In genomic region chr15:92917606-92918407, GRCh38 we compare ENCODE assay signal across 8 cellular contexts. TPM values are rescaled to one million over a fixed set of nuclear protein-coding genes. Genes with fewer than 3 reads are reported as not detected.
DNase-seq lines count a peak whose midpoint lies in the region; ATAC-seq and TF ChIP-seq lines count a peak whose summit lies in the region.

No MANE protein-coding gene starts in this region.

- H3K36me3 ChIP-seq in CD4-positive, CD25-positive, alpha-beta regulatory T cell (ENCODE audit: control insufficient read depth, insufficient read depth, low read length): peaks cover 14% of the 10 kb centered on the region
- H3K36me3 ChIP-seq in HAP-1 (replicated peaks) (peaks cover 22% of the 10 kb centered on the region), psoas muscle (ENCODE audit: insufficient read depth in 1 of 2, low read depth in 1 of 2) (no peaks in the 10 kb centered on the region)

- ATAC-seq in CD4-positive, CD25-positive, alpha-beta regulatory T cell (ENCODE audit: low read depth in 2 of 2): peak; percentile 57
- ATAC-seq in T-helper 17 cell: peak; percentile 35
- ATAC-seq in left ventricle myocardium superior: peak; percentile 58
- ATAC-seq in psoas muscle: peak; percentile 46 to 62 (median 54)

- no peaks in the 10 kb centered on the region for H3K27me3 Mint-ChIP-seq in CD4-positive, CD25-positive, alpha-beta regulatory T cell
- H3K27me3 Mint-ChIP-seq in T-helper 17 cell: no peaks in the 10 kb centered on the region

- peak; percentile 81 to 97 (median 90) for DNase-seq in CD4-positive, CD25-positive, alpha-beta regulatory T cell
- DNase-seq in HAP-1 (ENCODE audit: low spot score in 2 of 2) (peak; percentile 88 to 96), NCI-H1694 treated with DMSO at 0.1 percent for 48 hours (lab: John Stamatoyannopoulos, UW) (peak; percentile 85), T-helper 17 cell (peak; percentile 68 to 88 (median 78)), anterior cingulate cortex (lab: John Stamatoyannopoulos, UW) (peak in 57 of 58 donors; percentile 11 to 94 (median 78)), left ventricle myocardium superior (peak; percentile 92), psoas muscle (peak; percentile 92 to 94), ureter (ENCODE audit: low spot score) (peak; percentile 97)

- peak overlapping the region; percentile 94 for H3K27ac ChIP-seq in CD4-positive, CD25-positive, alpha-beta regulatory T cell (ENCODE audit: insufficient read depth, low read length, poor library complexity, severe bottlenecking)
- H3K27ac ChIP-seq in psoas muscle: peak overlapping the region; percentile 95

- peak overlapping the region; percentile 51 to 92 (median 71) for H3K4me3 Mint-ChIP-seq in CD4-positive, CD25-positive, alpha-beta regulatory T cell
- H3K4me3 Mint-ChIP-seq in T-helper 17 cell: peak overlapping the region; percentile 82

- H3K4me1 ChIP-seq in CD4-positive, CD25-positive, alpha-beta regulatory T cell (ENCODE audit: control insufficient read depth, insufficient read depth, low read length, poor library complexity, severe bottlenecking): peaks cover 94% of the 10 kb centered on the region
- H3K4me1 ChIP-seq in HAP-1 (peaks cover 56% of the 10 kb centered on the region), psoas muscle (peaks cover 83% of the 10 kb centered on the region)

- H3K9me3 Mint-ChIP-seq in CD4-positive, CD25-positive, alpha-beta regulatory T cell: no peaks in the 10 kb centered on the region

- no peaks in the 10 kb centered on the region for H3K9me3 ChIP-seq in CD4-positive, CD25-positive, alpha-beta regulatory T cell (ENCODE audit: control insufficient read depth in 2 of 2, low read length in 2 of 2)
- H3K9me3 ChIP-seq in HAP-1: no peaks in the 10 kb centered on the region
- H3K9me3 ChIP-seq in T-helper 17 cell (ENCODE audit: control insufficient read depth, low read length, poor library complexity, severe bottlenecking): no peaks in the 10 kb centered on the region
- no peaks in the 10 kb centered on the region for H3K9me3 ChIP-seq in psoas muscle

- 16 to 25% (median 18%) methylated on average over 11 of the region's 11 CpGs for WGBS in psoas muscle, 3 donors

- peaks cover 58 to 92% (median 78%) of the 10 kb centered on the region in 4 donors for H3K4me1 Mint-ChIP-seq in CD4-positive, CD25-positive, alpha-beta regulatory T cell
- peaks cover 65% of the 10 kb centered on the region for H3K4me1 Mint-ChIP-seq in T-helper 17 cell

- in situ Hi-C loops in HAP-1 (cut with MboI; ENCODE audit: low sequenced_read_pairs): loop anchor here (10.0 kb wide), 1 partner anchor 113 kb away; no protein-coding TSS in a partner anchor

- H3K27ac Mint-ChIP-seq in CD4-positive, CD25-positive, alpha-beta regulatory T cell: peak overlapping the region; percentile 92 to 98 (median 94)
- H3K27ac Mint-ChIP-seq in T-helper 17 cell: peak overlapping the region; percentile 100

- peaks cover 25% of the 10 kb centered on the region for H3K36me3 Mint-ChIP-seq in CD4-positive, CD25-positive, alpha-beta regulatory T cell
- peaks cover 6% of the 10 kb centered on the region for H3K36me3 Mint-ChIP-seq in T-helper 17 cell (ENCODE audit: low read depth)

- intact Hi-C loops in left ventricle myocardium superior (cut with micrococcal nuclease): loop anchor here (10.0 kb wide), 1 partner anchor 113 kb away; no protein-coding TSS in a partner anchor
- intact Hi-C loops in psoas muscle (cut with DNase I): loop anchor here (2.0 to 5.0 kb wide), 2 partner anchors 111 kb away; no protein-coding TSS in a partner anchor

- H3K27me3 ChIP-seq in CD4-positive, CD25-positive, alpha-beta regulatory T cell (ENCODE audit: control insufficient read depth, insufficient read depth, low read length): no peaks in the 10 kb centered on the region
- H3K27me3 ChIP-seq in HAP-1 (ENCODE audit: low read depth): no peaks in the 10 kb centered on the region
- no peaks in the 10 kb centered on the region for H3K27me3 ChIP-seq in psoas muscle (ENCODE audit: insufficient read depth in 3 of 3, low read length in 2 of 3)

- peak; percentile 95 for TF ChIP-seq CTCF in psoas muscle (IDR thresholded peaks at IDR 0.05)

- H3K4me3 ChIP-seq in CD4-positive, CD25-positive, alpha-beta regulatory T cell (ENCODE audit: low read depth, low read length): peak overlapping the region; percentile 62
- no peak overlapping the region for H3K4me3 ChIP-seq in HAP-1
- H3K4me3 ChIP-seq in psoas muscle: peak overlapping the region; percentile 46

RNA-seq across cellular contexts. Expression of gene CHD2, which starts 17.7 kb away (rescaled TPM):
- 579 TPM for total RNA-seq in CD4-positive, CD25-positive, alpha-beta regulatory T cell
- polyA plus RNA-seq in CD4-positive, CD25-positive, alpha-beta regulatory T cell: 10 to 100 TPM; 44.3 to 52.1 (median 48.6) TPM
- total RNA-seq in T-helper 17 cell (100 to 1,000 TPM; 505 to 520 TPM), left ventricle myocardium superior (57.2 TPM), psoas muscle (10 to 100 TPM; 40.9 to 53.0 (median 49.4) TPM), ureter (193 TPM)
- 10 to 100 TPM; 11.1 to 37.5 (median 12.9) TPM for polyA plus RNA-seq in psoas muscle
